ENCODE assay signal across 1 cellular context in the genomic region with DNA sequence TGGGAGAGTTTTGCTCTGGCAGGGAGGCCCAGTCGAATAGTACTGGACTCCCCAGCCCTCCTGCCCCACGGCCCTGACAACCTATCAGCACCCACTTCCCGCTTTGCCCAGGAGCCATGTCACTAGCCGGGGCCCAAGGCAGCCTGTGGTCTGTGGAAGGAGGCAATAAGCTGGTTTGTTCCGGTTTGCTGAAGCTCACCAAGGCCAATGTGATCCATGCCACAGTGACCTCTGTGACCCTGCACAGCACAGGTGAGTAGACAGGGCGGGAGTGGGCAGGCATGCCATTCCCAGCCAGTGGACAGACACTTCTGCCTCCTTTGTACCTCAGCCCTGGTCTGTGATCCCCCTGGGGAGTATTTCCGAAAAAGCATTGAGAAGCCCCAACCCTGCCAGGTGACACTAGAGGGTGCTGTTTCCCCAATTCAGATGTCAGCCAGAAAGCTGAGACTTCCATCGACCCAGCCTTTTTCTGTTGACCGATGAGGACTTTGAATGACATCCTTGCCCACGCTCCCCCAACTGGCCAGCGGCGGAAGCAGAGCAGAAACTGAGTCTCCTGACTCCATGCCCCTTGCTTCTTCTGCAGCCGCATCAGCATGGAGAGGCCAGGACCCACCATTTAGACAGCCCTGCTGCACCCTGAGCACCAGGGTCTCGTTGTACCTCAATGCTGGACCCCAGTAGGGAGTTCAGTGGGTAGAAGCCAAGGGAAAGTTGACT.
TF ChIP-seq lines count a peak whose summit lies in the region.

No MANE protein-coding gene starts in this region.

TF ChIP-seq in HEK293, 187 proteins besides CTCF, POLR2A, EP300 and RAD21 (continued from another document):
- TF ChIP-seq AEBP2 (tag by site-specific recombination; IDR thresholded peaks at IDR 0.05; ENCODE audit: borderline replicate concordance): no peak
- TF ChIP-seq, protein P1, sequence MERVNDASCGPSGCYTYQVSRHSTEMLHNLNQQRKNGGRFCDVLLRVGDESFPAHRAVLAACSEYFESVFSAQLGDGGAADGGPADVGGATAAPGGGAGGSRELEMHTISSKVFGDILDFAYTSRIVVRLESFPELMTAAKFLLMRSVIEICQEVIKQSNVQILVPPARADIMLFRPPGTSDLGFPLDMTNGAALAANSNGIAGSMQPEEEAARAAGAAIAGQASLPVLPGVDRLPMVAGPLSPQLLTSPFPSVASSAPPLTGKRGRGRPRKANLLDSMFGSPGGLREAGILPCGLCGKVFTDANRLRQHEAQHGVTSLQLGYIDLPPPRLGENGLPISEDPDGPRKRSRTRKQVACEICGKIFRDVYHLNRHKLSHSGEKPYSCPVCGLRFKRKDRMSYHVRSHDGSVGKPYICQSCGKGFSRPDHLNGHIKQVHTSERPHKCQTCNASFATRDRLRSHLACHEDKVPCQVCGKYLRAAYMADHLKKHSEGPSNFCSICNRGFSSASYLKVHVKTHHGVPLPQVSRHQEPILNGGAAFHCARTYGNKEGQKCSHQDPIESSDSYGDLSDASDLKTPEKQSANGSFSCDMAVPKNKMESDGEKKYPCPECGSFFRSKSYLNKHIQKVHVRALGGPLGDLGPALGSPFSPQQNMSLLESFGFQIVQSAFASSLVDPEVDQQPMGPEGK (tag by site-specific recombination; IDR thresholded peaks at IDR 0.05): 0 out of 2 replicates have a peak, but pooled peaks have one; percentile 15
- TF ChIP-seq, protein P2, sequence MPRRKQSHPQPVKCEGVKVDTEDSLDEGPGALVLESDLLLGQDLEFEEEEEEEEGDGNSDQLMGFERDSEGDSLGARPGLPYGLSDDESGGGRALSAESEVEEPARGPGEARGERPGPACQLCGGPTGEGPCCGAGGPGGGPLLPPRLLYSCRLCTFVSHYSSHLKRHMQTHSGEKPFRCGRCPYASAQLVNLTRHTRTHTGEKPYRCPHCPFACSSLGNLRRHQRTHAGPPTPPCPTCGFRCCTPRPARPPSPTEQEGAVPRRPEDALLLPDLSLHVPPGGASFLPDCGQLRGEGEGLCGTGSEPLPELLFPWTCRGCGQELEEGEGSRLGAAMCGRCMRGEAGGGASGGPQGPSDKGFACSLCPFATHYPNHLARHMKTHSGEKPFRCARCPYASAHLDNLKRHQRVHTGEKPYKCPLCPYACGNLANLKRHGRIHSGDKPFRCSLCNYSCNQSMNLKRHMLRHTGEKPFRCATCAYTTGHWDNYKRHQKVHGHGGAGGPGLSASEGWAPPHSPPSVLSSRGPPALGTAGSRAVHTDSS (tag by site-specific recombination; IDR thresholded peaks at IDR 0.05): no peak
- TF ChIP-seq ZNF660 (tag by site-specific recombination; IDR thresholded peaks at IDR 0.05): peak; percentile 54; the same call in 1 of the 2 replicates
TF ChIP-seq in HEK293: peak in this region for 6.
